ENCODE assay signal across 8 cellular contexts in genomic region chr2:152174574-152174973, GRCh38. TPM values are rescaled to one million over a fixed set of nuclear protein-coding genes. Genes with fewer than 3 reads are reported as not detected.
DNase-seq lines count a peak whose midpoint lies in the region; ATAC-seq, FAIRE-seq and TF ChIP-seq lines count a peak whose summit lies in the region.

No MANE protein-coding gene starts in this region.

- H3K27ac ChIP-seq in right atrium auricular region (peak overlapping the region; percentile 92), mucosa of rectum (ENCODE audit: low read depth in 2 of 2, low read length in 2 of 2) (peak overlapping the region; percentile 97 to 99)

- H3K27me3 ChIP-seq in right atrium auricular region (no peaks in the 10 kb centered on the region), bronchial epithelial cell (ENCODE audit: control insufficient read depth, insufficient read depth, low read length) (no peaks in the 10 kb centered on the region), mucosa of rectum (ENCODE audit: control insufficient read depth in 2 of 2, insufficient read depth in 2 of 2, low read length in 2 of 2) (no peaks in the 10 kb centered on the region)

- TF ChIP-seq CTCF in right atrium auricular region (IDR thresholded peaks at IDR 0.05) = no peak
- TF ChIP-seq CTCF in bronchial epithelial cell (IDR thresholded peaks at IDR 0.05; ENCODE audit: insufficient read depth, low read length, severe bottlenecking) = no peak

- no peaks in the 10 kb centered on the region for H3K9me3 ChIP-seq in right atrium auricular region
- no peaks in the 10 kb centered on the region for H3K9me3 ChIP-seq in mucosa of rectum (ENCODE audit: control insufficient read depth in 2 of 2, low read length in 2 of 2)

- H3K9ac ChIP-seq in mucosa of rectum (ENCODE audit: low read depth in 1 of 2, low read length in 2 of 2) = peak overlapping the region; percentile 96

- FAIRE-seq in bronchial epithelial cell (lab: Jason Lieb, UNC) = no peak

- intact Hi-C loops in Right ventricle myocardium inferior (cut with DNase I) = no loop called here

- DNase-seq in right atrium auricular region (ENCODE audit: low spot score) (no peak), Right ventricle myocardium inferior (ENCODE audit: missing footprints) (no peak), bronchial epithelial cell (ENCODE audit: low read depth) (no peak), NCI-H2196 (lab: John Stamatoyannopoulos, UW; ENCODE audit: unreplicated experiment) (no peak)
- DNase-seq in NK-92 treated with Interleukin-12 subunit alpha and Interleukin-12 subunit beta, amount 100 ng/mL, for 24 hours (lab: John Stamatoyannopoulos, UW) = no peak

- H3K36me3 ChIP-seq in right atrium auricular region (no peaks in the 10 kb centered on the region), bronchial epithelial cell (ENCODE audit: control insufficient read depth, insufficient read depth, low read length) (no peaks in the 10 kb centered on the region), mucosa of rectum (ENCODE audit: control insufficient read depth in 2 of 2, insufficient read depth in 2 of 2, low read length in 2 of 2) (no peaks in the 10 kb centered on the region)

- H3K4me1 ChIP-seq in right atrium auricular region = peaks cover 0 to 33% of the 10 kb centered on the region in 2 donors
- peaks cover 7 to 11% of the 10 kb centered on the region in 2 donors for H3K4me1 ChIP-seq in mucosa of rectum (ENCODE audit: control insufficient read depth in 2 of 2, insufficient read depth in 2 of 2, low read length in 2 of 2)

- H3K4me3 ChIP-seq in right atrium auricular region (peak overlapping the region; percentile 70 to 73), bronchial epithelial cell (ENCODE audit: low read depth, low read length) (peak overlapping the region; percentile 97), mucosa of rectum (ENCODE audit: low read length in 2 of 2) (peak overlapping the region; percentile 99 to 100)

- ATAC-seq in Right ventricle myocardium inferior (no peak), GM18873 (IDR thresholded peaks at IDR 0.05; ENCODE audit: low FRiP score, unreplicated experiment) (no peak), HG03457 (IDR thresholded peaks at IDR 0.05; ENCODE audit: unreplicated experiment) (no peak)

RNA-seq across cellular contexts. Expression of gene STAM2, which starts 1.0 kb away (rescaled TPM):
- 10 to 100 TPM; 26.8 to 27.3 TPM for total RNA-seq in right atrium auricular region
- total RNA-seq in Right ventricle myocardium inferior = 27.0 TPM
- 32.1 and 33.4 TPM in 2 replicates for total RNA-seq in bronchial epithelial cell
